36 cellular contexts compared by ENCODE assay signal in the genomic region with DNA sequence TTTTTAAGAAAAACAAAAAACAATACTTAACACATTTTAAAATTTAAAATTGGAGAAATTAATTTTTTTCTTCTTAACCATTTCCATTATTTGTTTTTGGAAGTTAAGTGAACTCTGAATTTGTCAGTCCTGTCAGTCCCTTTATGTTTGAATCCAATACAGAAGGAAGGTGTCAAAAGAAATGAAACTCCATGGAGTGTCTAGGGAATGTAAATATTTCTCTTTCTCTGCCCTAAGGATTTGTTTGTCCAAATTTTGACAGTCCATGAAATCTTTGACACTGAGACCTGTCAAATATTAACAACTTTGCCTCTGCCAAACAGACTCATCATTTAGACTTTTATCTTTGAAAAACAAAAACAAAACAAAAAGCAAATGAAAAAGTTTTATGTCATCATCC.
"Had no signal": no experiment of that assay in that cellular context is flagged by ENCODE, and none has a peak within 500 bp of the region (broad histone marks: within the 10 kb centered on the region; RNA-seq: fewer than 3 reads in every experiment).

No MANE protein-coding gene starts in this region.

- H3K9me3 ChIP-seq: MG63 had no signal

- H3K4me3 ChIP-seq: MG63 had no signal

- DNase-seq: Karpas-422, Kasumi-1, MG63, MM.1S, MV-4-11, NCI-H1048, NCI-H1092, NCI-H1092 treated with DMSO at 0.1 percent for 48 hours, NCI-H1105, NCI-H1105 treated with DMSO at 0.1 percent for 48 hours, NCI-H1417, NCI-H1417 treated with DMSO at 0.1 percent for 48 hours, NCI-H1436, NCI-H1436 treated with DMSO at 0.1 percent for 48 hours, NCI-H146, NCI-H1694, NCI-H1694 treated with DMSO at 0.1 percent for 48 hours, NCI-H187, NCI-H187 treated with DMSO at 0.1 percent for 48 hours, NCI-H1930, NCI-H2029, NCI-H2029 treated with DMSO at 0.1 percent for 48 hours, NCI-H2081, NCI-H2081 treated with DMSO at 0.1 percent for 48 hours, NCI-H2107, NCI-H2171, NCI-H2171 treated with DMSO at 0.1 percent for 48 hours, NCI-H2227 treated with DMSO at 0.1 percent for 48 hours, NCI-H226, NCI-H345, NCI-H446, NCI-H446 treated with DMSO at 0.1 percent for 48 hours, NCI-H510A, NCI-H510A treated with DMSO at 0.1 percent for 48 hours, NCI-H524, NCI-H524 treated with DMSO at 0.1 percent for 48 hours had no signal

- H3K27me3 ChIP-seq: MG63 had no signal

- H3K36me3 ChIP-seq: MG63 had no signal
